In genomic region chr6:26599134-26599533, GRCh38 we compare ENCODE assay signal across 27 cellular contexts. TPM values are rescaled to one million over a fixed set of nuclear protein-coding genes. Genes with fewer than 3 reads are reported as not detected.
DNase-seq lines count a peak whose midpoint lies in the region; ATAC-seq and TF ChIP-seq lines count a peak whose summit lies in the region.
"Had no signal": no experiment of that assay in that cellular context is flagged by ENCODE, and none has a peak within 500 bp of the region (broad histone marks: within the 10 kb centered on the region; RNA-seq: fewer than 3 reads in every experiment).

No MANE protein-coding gene starts in this region.

- DNase-seq in stimulated activated naive CD8-positive, alpha-beta T cell treated with anti-CD3 and anti-CD28 coated beads, Interleukin-15, Interleukin-2, amounts not matched to agents 100 U/mL and 50 U/mL, for 24 hours, result no peak
- no peak for DNase-seq in activated CD4-positive, alpha-beta memory T cell treated with anti-CD3 and anti-CD28 coated beads for 36 hours
- DNase-seq in upper lobe of left lung, result no peak
- DNase-seq in pons (ENCODE audit: low spot score), result no peak
- DNase-seq in AG20443 (ENCODE audit: low spot score), result no peak
- DNase-seq: activated CD4-positive, CD25-positive, alpha-beta regulatory T cell; activated effector memory CD4-positive, alpha-beta T cell treated with anti-CD3 and anti-CD28 coated beads, Interleukin-2, amount 50 U/mL, for 16 hours; aorta; caudate nucleus; DMS53; esophagus squamous epithelium; KBM-7; left lung; MG63; midbrain; NCI-H1417; NCI-H345; NCI-H774; SK-N-SH; stimulated activated CD4-positive, alpha-beta T cell treated with anti-CD3 and anti-CD28 coated beads, Interleukin-4, amount 100 ng/mL, for 4 hours; stimulated activated naive CD4-positive, alpha-beta T cell treated with Interleukin-2 at 50 U/mL for 16 hours; T-helper 9 cell; thyroid gland had no signal

- peak overlapping the region; percentile 95 for H3K27ac Mint-ChIP-seq in stimulated activated naive CD8-positive, alpha-beta T cell treated with anti-CD3 and anti-CD28 coated beads, Interleukin-15, Interleukin-2, amounts not matched to agents 100 ng/mL and 50 ng/mL, for 24 hours
- H3K27ac Mint-ChIP-seq in activated CD4-positive, alpha-beta memory T cell treated with anti-CD3 and anti-CD28 coated beads for 36 hours, result peak overlapping the region; percentile 81
- H3K27ac Mint-ChIP-seq in brain, result no peak overlapping the region

- H3K27ac ChIP-seq in upper lobe of left lung, result no peak overlapping the region
- H3K27ac ChIP-seq: esophagus squamous epithelium, hepatocyte, left lung, thyroid gland had no signal

- H3K36me3 Mint-ChIP-seq in stimulated activated naive CD8-positive, alpha-beta T cell treated with anti-CD3 and anti-CD28 coated beads, Interleukin-15, Interleukin-2, amounts not matched to agents 100 ng/mL and 50 ng/mL, for 24 hours (ENCODE audit: low read depth), result peaks cover 30% of the 10 kb centered on the region
- peaks cover 16% of the 10 kb centered on the region for H3K36me3 Mint-ChIP-seq in activated CD4-positive, alpha-beta memory T cell treated with anti-CD3 and anti-CD28 coated beads for 36 hours
- peaks cover 14% of the 10 kb centered on the region for H3K36me3 Mint-ChIP-seq in brain

- peaks cover 4 to 27% (median 20%) of the 10 kb centered on the region in 4 donors for H3K36me3 ChIP-seq in upper lobe of left lung

- TF ChIP-seq EP300 in upper lobe of left lung (IDR thresholded peaks at IDR 0.05), result no peak

- ATAC-seq in stimulated activated naive CD8-positive, alpha-beta T cell treated with anti-CD3 and anti-CD28 coated beads, Interleukin-15, Interleukin-2, amounts not matched to agents 100 U/mL and 50 U/mL, for 24 hours, result no peak
- ATAC-seq in upper lobe of left lung (ENCODE audit: low FRiP score in 2 of 2), result no peak
- ATAC-seq: left lung, sciatic nerve had no signal

- peak overlapping the region; percentile 44 for H3K4me3 Mint-ChIP-seq in stimulated activated naive CD8-positive, alpha-beta T cell treated with anti-CD3 and anti-CD28 coated beads, Interleukin-15, Interleukin-2, amounts not matched to agents 100 ng/mL and 50 ng/mL, for 24 hours
- H3K4me3 Mint-ChIP-seq in activated CD4-positive, alpha-beta memory T cell treated with anti-CD3 and anti-CD28 coated beads for 36 hours, result no peak overlapping the region
- H3K4me3 Mint-ChIP-seq in brain, result peak overlapping the region; percentile 27 to 82 (median 59)

- H3K27me3 ChIP-seq in upper lobe of left lung, result peaks cover 0 to 4% (median 0%) of the 10 kb centered on the region in 4 donors
- H3K27me3 ChIP-seq: MG63, thyroid gland had no signal

- TF ChIP-seq CTCF in brain (conservative IDR thresholded peaks at IDR 0.05) (no peak), upper lobe of left lung (IDR thresholded peaks at IDR 0.05) (no peak)

- H3K27me3 Mint-ChIP-seq in stimulated activated naive CD8-positive, alpha-beta T cell treated with anti-CD3 and anti-CD28 coated beads, Interleukin-15, Interleukin-2, amounts not matched to agents 100 ng/mL and 50 ng/mL, for 24 hours, result peaks cover 8% of the 10 kb centered on the region
- H3K27me3 Mint-ChIP-seq in activated CD4-positive, alpha-beta memory T cell treated with anti-CD3 and anti-CD28 coated beads for 36 hours, result peaks cover 6% of the 10 kb centered on the region
- H3K27me3 Mint-ChIP-seq in brain, result peaks cover 8% of the 10 kb centered on the region

- no peak overlapping the region for H3K4me3 ChIP-seq in upper lobe of left lung
- H3K4me3 ChIP-seq: esophagus squamous epithelium, hepatocyte, left lung, MG63, thyroid gland had no signal

- H3K9me3 Mint-ChIP-seq in stimulated activated naive CD8-positive, alpha-beta T cell treated with anti-CD3 and anti-CD28 coated beads, Interleukin-15, Interleukin-2, amounts not matched to agents 100 ng/mL and 50 ng/mL, for 24 hours, result no peaks in the 10 kb centered on the region
- no peaks in the 10 kb centered on the region for H3K9me3 Mint-ChIP-seq in activated CD4-positive, alpha-beta memory T cell treated with anti-CD3 and anti-CD28 coated beads for 36 hours
- H3K9me3 Mint-ChIP-seq in brain, result no peaks in the 10 kb centered on the region

- H3K4me1 Mint-ChIP-seq in stimulated activated naive CD8-positive, alpha-beta T cell treated with anti-CD3 and anti-CD28 coated beads, Interleukin-15, Interleukin-2, amounts not matched to agents 100 ng/mL and 50 ng/mL, for 24 hours (ENCODE audit: low read depth), result peaks cover 59% of the 10 kb centered on the region
- peaks cover 52% of the 10 kb centered on the region for H3K4me1 Mint-ChIP-seq in activated CD4-positive, alpha-beta memory T cell treated with anti-CD3 and anti-CD28 coated beads for 36 hours (ENCODE audit: low read depth)
- peaks cover 15% of the 10 kb centered on the region for H3K4me1 Mint-ChIP-seq in brain

- 82 to 86% methylated on average over 1 of the region's 1 CpG for WGBS in upper lobe of left lung, 2 donors

- no peaks in the 10 kb centered on the region for H3K9me3 ChIP-seq in upper lobe of left lung
- H3K9me3 ChIP-seq: esophagus squamous epithelium, left lung, MG63, SK-N-SH, thyroid gland had no signal

- no peak for TF ChIP-seq POLR2A in upper lobe of left lung (IDR thresholded peaks at IDR 0.05)

- intact Hi-C loops in activated CD4-positive, alpha-beta memory T cell treated with anti-CD3 and anti-CD28 coated beads for 36 hours (cut with micrococcal nuclease), result loop anchor here (5.0 to 10.0 kb wide), 3 partner anchors 62 to 1296 kb away; partner anchors contain the start of gene HMGN4

- CTCF ChIA-PET in activated CD4-positive, alpha-beta memory T cell treated with anti-CD3 and anti-CD28 coated beads for 36 hours (lab: Charles Lee), result no interaction called here

- H3K4me1 ChIP-seq in upper lobe of left lung, result peaks cover 10 to 36% (median 17%) of the 10 kb centered on the region in 4 donors

- POLR2A ChIA-PET in activated CD4-positive, alpha-beta memory T cell treated with anti-CD3 and anti-CD28 coated beads for 36 hours (lab: Charles Lee), result no interaction called here

RNA-seq across cellular contexts. Expression of gene ABT1, which starts 2.4 kb away (rescaled TPM):
- 10 to 100 TPM; 22.6 to 22.7 TPM for total RNA-seq in activated CD4-positive, alpha-beta memory T cell treated with anti-CD3 and anti-CD28 coated beads for 36 hours
- 16.0 TPM for polyA plus RNA-seq in brain (ENCODE audit: insufficient read depth, low read depth, low replicate concordance)
- 10 to 100 TPM in 4 of 6 donors, 1 to 10 TPM in 2; 6.3 to 22.5 (median 15.4) TPM for total RNA-seq in upper lobe of left lung

Comparison
In these comparisons a context has a peak if more than half of its experiments do, and no peak if none do; other contexts are left out.
1. H3K27ac Mint-ChIP-seq: peak in stimulated activated naive CD8-positive, alpha-beta T cell treated with anti-CD3 and anti-CD28 coated beads, Interleukin-15, Interleukin-2, amounts not matched to agents 100 ng/mL and 50 ng/mL, for 24 hours (single experiment) and activated CD4-positive, alpha-beta memory T cell treated with anti-CD3 and anti-CD28 coated beads for 36 hours (single experiment); none in brain (0 of 5).